37 cellular contexts compared by ENCODE assay signal in the genomic region with DNA sequence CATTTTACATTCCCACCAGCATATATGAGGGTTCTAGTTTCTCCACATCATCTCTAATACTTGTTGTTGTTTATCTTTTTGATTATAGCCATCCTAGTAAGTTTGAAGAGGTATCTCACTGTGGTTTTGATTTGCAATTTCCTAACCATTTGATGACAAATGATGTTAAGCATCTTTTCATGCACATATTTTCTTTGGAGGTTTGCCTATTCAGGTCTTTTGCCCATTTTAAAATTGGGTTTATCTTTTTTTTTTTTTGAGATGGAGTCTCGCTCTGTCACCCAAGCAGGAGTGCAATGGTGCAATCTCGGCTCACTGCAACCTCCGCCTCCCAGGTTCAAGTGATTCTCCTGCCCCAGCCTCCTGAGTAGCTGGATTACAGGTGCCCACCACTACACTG.
"Had no signal": no experiment of that assay in that cellular context is flagged by ENCODE, and none has a peak within 500 bp of the region (broad histone marks: within the 10 kb centered on the region; RNA-seq: fewer than 3 reads in every experiment).

No MANE protein-coding gene starts in this region.

- H3K9me3 Mint-ChIP-seq: activated B cell treated with CpG ODN at 0.5 μM for 24 hours; activated CD4-positive, alpha-beta memory T cell treated with anti-CD3 and anti-CD28 coated beads for 36 hours; activated CD8-positive, alpha-beta T cell treated with anti-CD3 and anti-CD28 coated beads for 36 hours; activated naive CD4-positive, alpha-beta T cell treated with anti-CD3 and anti-CD28 coated beads for 36 hours; activated naive CD4-positive, alpha-beta T cell treated with anti-CD3 and anti-CD28 coated beads, Interleukin-2, amount 50 U/mL, for 72 hours; activated T-cell treated with anti-CD3 and anti-CD28 coated beads, Interleukin-2, amount 50 U/mL, for 4 hours; activated T-cell treated with anti-CD3 and anti-CD28 coated beads, Interleukin-2, amount 50 U/mL, for 72 hours; activated T-helper 1 cell treated with anti-CD3 and anti-CD28 coated beads, Interleukin-12 subunit alpha, Interleukin-12 subunit beta, Interleukin-2, Interleukin-4 antibody, amounts not matched to agents 30 ng/mL and 10 ng/mL and 1 ng/mL, durations not matched to agents 14 hours and 24 hours and 36 hours; activated T-helper 17 cell treated with anti-CD3 and anti-CD28 coated beads, Interleukin-2, amount 50 U/mL, for 72 hours; central memory CD8-positive, alpha-beta T cell; T-helper 1 cell treated with Interleukin-12 subunit alpha and Interleukin-12 subunit beta and Interleukin-4 antibody, amounts not matched to agents 30 μg/mL and 1 μg/mL, for 36 hours had no signal

- H3K27me3 ChIP-seq: adrenal gland, cardiac muscle cell had no signal

- FAIRE-seq: bronchial epithelial cell, TTC549 had no signal

- H3K27ac Mint-ChIP-seq: activated B cell treated with CpG ODN at 0.5 μM for 24 hours; activated CD4-positive, alpha-beta memory T cell treated with anti-CD3 and anti-CD28 coated beads for 36 hours; activated CD8-positive, alpha-beta T cell treated with anti-CD3 and anti-CD28 coated beads for 36 hours; activated naive CD4-positive, alpha-beta T cell treated with anti-CD3 and anti-CD28 coated beads for 36 hours; activated naive CD8-positive, alpha-beta T cell treated with anti-CD3 and anti-CD28 coated beads for 36 hours; activated T-cell treated with anti-CD3 and anti-CD28 coated beads, Interleukin-2, amount 50 U/mL, for 72 hours; activated T-helper 1 cell treated with anti-CD3 and anti-CD28 coated beads, Interleukin-12 subunit alpha, Interleukin-12 subunit beta, Interleukin-2, Interleukin-4 antibody, amounts not matched to agents 30 ng/mL and 10 ng/mL and 1 ng/mL, durations not matched to agents 14 hours and 24 hours and 36 hours; activated T-helper 17 cell treated with anti-CD3 and anti-CD28 coated beads, Interleukin-2, amount 50 U/mL, for 72 hours; brain; T-helper 2 cell treated with Interferon-gamma antibody and Interleukin-4, amounts not matched to agents 5 μg/mL and 100 μg/mL, for 36 hours had no signal

- H3K9me3 ChIP-seq: adrenal gland had no signal

- ATAC-seq: activated CD8-positive, alpha-beta T cell treated with anti-CD3 and anti-CD28 coated beads for 36 hours; activated naive CD4-positive, alpha-beta T cell treated with anti-CD3 and anti-CD28 coated beads, Interleukin-2, amount 50 U/mL, for 72 hours; activated T-cell treated with anti-CD3 and anti-CD28 coated beads, Interleukin-2, amount 50 U/mL, for 4 hours; activated T-cell treated with anti-CD3 and anti-CD28 coated beads, Interleukin-2, amount 50 U/mL, for 72 hours; activated T-helper 17 cell treated with anti-CD3 and anti-CD28 coated beads, Interleukin-2, amount 50 U/mL, for 72 hours had no signal

- DNase-seq: activated B cell treated with CpG ODN at 0.5 μM for 24 hours; activated CD4-positive, alpha-beta memory T cell treated with anti-CD3 and anti-CD28 coated beads for 36 hours; activated CD4-positive, alpha-beta T cell treated with anti-CD3 and anti-CD28 coated beads for 4 hours; activated CD4-positive, alpha-beta T cell treated with anti-CD3 and anti-CD28 coated beads, Interleukin-2, amount 10 ng/mL, durations not matched to agents 24 days and 14 days; activated CD4-positive, alpha-beta T cell treated with anti-CD3 and anti-CD28 coated beads, Interleukin-2, amount 50 U/mL, for 1 hour; activated CD4-positive, alpha-beta T cell treated with anti-CD3 and anti-CD28 coated beads, Interleukin-2, amount 50 U/mL, for 4 hours; activated CD4-positive, CD25-positive, alpha-beta regulatory T cell treated with anti-CD3 and anti-CD28 coated beads, Interleukin-2, amount 50 U/mL, for 72 hours; activated CD8-positive, alpha-beta memory T cell treated with anti-CD3 and anti-CD28 coated beads, Interleukin-2, amount 50 U/mL, for 4 hours; activated CD8-positive, alpha-beta T cell treated with anti-CD3 and anti-CD28 coated beads for 36 hours; activated gamma-delta T cell treated with Interleukin-2 at 50 U/mL for 16 hours; activated naive CD4-positive, alpha-beta T cell; activated naive CD4-positive, alpha-beta T cell treated with anti-CD3 and anti-CD28 coated beads for 36 hours; activated naive CD4-positive, alpha-beta T cell treated with anti-CD3 and anti-CD28 coated beads, Interleukin-2, amount 50 U/mL, for 16 hours; activated naive CD8-positive, alpha-beta T cell treated with anti-CD3 and anti-CD28 coated beads for 36 hours; activated T-cell treated with anti-CD3 and anti-CD28 coated beads for 4 hours; activated T-cell treated with anti-CD3 and anti-CD28 coated beads, Interleukin-2, amount 50 U/mL, for 1 hour; activated T-cell treated with anti-CD3 and anti-CD28 coated beads, Interleukin-2, amount 50 U/mL, for 4 hours; activated T-cell treated with anti-CD3 and anti-CD28 coated beads, Interleukin-2, amount 50 U/mL, for 72 hours; adrenal gland; amniotic stem cell; aorta; caudate nucleus; cerebellar nuclear complex; T-helper 1 cell; T-helper 2 cell; T-helper 9 cell had no signal

- H3K27ac ChIP-seq: adrenal gland, cardiac muscle cell, VCaP had no signal

- H3K27me3 Mint-ChIP-seq: activated B cell treated with CpG ODN at 0.5 μM for 24 hours; activated CD4-positive, alpha-beta memory T cell treated with anti-CD3 and anti-CD28 coated beads for 36 hours; activated CD4-positive, alpha-beta T cell treated with anti-CD3 and anti-CD28 coated beads, Interleukin-2, amount 10 ng/mL, durations not matched to agents 24 days and 14 days; activated CD8-positive, alpha-beta T cell treated with anti-CD3 and anti-CD28 coated beads for 36 hours; activated naive CD8-positive, alpha-beta T cell treated with anti-CD3 and anti-CD28 coated beads for 36 hours; activated T-helper 17 cell treated with anti-CD3 and anti-CD28 coated beads, Interleukin-2, amount 50 U/mL, for 72 hours; central memory CD8-positive, alpha-beta T cell had no signal

- H3K4me3 ChIP-seq: adrenal gland, cardiac muscle cell had no signal

- H3K4me3 Mint-ChIP-seq: activated B cell treated with CpG ODN at 0.5 μM for 24 hours; activated CD4-positive, alpha-beta memory T cell treated with anti-CD3 and anti-CD28 coated beads for 36 hours; activated CD4-positive, alpha-beta T cell treated with anti-CD3 and anti-CD28 coated beads, Interleukin-2, amount 10 ng/mL, durations not matched to agents 24 days and 14 days; activated CD8-positive, alpha-beta T cell treated with anti-CD3 and anti-CD28 coated beads for 36 hours; activated naive CD4-positive, alpha-beta T cell treated with anti-CD3 and anti-CD28 coated beads for 36 hours; activated naive CD8-positive, alpha-beta T cell treated with anti-CD3 and anti-CD28 coated beads for 36 hours; activated T-cell treated with anti-CD3 and anti-CD28 coated beads, Interleukin-2, amount 50 U/mL, for 72 hours; activated T-helper 17 cell treated with anti-CD3 and anti-CD28 coated beads, Interleukin-2, amount 50 U/mL, for 72 hours; central memory CD8-positive, alpha-beta T cell; T-helper 1 cell treated with Interleukin-12 subunit alpha and Interleukin-12 subunit beta and Interleukin-4 antibody, amounts not matched to agents 30 μg/mL and 1 μg/mL, for 36 hours; T-helper 2 cell treated with Interferon-gamma antibody and Interleukin-4, amounts not matched to agents 5 μg/mL and 100 μg/mL, for 36 hours had no signal
